Comparison of ENCODE assay signal across 14 cellular contexts in genomic region chr18:22711381-22711717, GRCh38.
A peak's percentile ranks its signal among the peaks of the same experiment; 100 is the strongest.
DNase-seq lines count a peak whose midpoint lies in the region; ATAC-seq and TF ChIP-seq lines count a peak whose summit lies in the region.
"Had no signal": no experiment of that assay in that cellular context is flagged by ENCODE, and none has a peak within 500 bp of the region (broad histone marks: within the 10 kb centered on the region; RNA-seq: fewer than 3 reads in every experiment).

No MANE protein-coding gene starts in this region.

- TF ChIP-seq RAD21 in SK-N-SH (IDR thresholded peaks at IDR 0.05; ENCODE audit: low read length) = no peak

- H3K9ac ChIP-seq in SK-N-SH = peak overlapping the region; percentile 37; the same call in 1 of the 2 replicates

- H3K36me3 Mint-ChIP-seq in Caco-2 (ENCODE audit: insufficient read depth, unreplicated experiment) (no peaks in the 10 kb centered on the region), osteocyte (ENCODE audit: unreplicated experiment) (no peaks in the 10 kb centered on the region)
- H3K36me3 Mint-ChIP-seq: naive thymus-derived CD4-positive, alpha-beta T cell had no signal

- no peaks in the 10 kb centered on the region for H4K20me1 ChIP-seq in SK-N-SH (ENCODE audit: insufficient read depth)

- TF ChIP-seq CTCF in Caco-2 (IDR thresholded peaks at IDR 0.05; ENCODE audit: insufficient read depth in 1 of 2, low read depth in 1 of 2, low read length in 1 of 2, severe bottlenecking in 1 of 2, unreplicated experiment in 1 of 2) (no peak), SK-N-SH (IDR thresholded peaks at IDR 0.05) (no peak), fibroblast of villous mesenchyme (IDR thresholded peaks at IDR 0.05; ENCODE audit: insufficient read depth, low read depth, low read length) (no peak), osteocyte (IDR thresholded peaks at IDR 0.05) (no peak), testis (IDR thresholded peaks at IDR 0.05) (no peak)

- peak overlapping the region; percentile 89 for H2AFZ ChIP-seq in SK-N-SH (ENCODE audit: low read depth)

- TF ChIP-seq POLR2A in testis (IDR thresholded peaks at IDR 0.05) = no peak

- WGBS in SK-N-SH (ENCODE audit: low lambda C conversion rate) = 32% methylated on average over 3 of the region's 3 CpGs
- WGBS in testis, 2 donors = 54 to 57% methylated on average over 3 of the region's 3 CpGs

- H3K79me2 ChIP-seq in SK-N-SH (ENCODE audit: insufficient read depth) = no peaks in the 10 kb centered on the region

- H3K27me3 Mint-ChIP-seq in Caco-2 (ENCODE audit: insufficient read depth, unreplicated experiment) = no peaks in the 10 kb centered on the region
- no peaks in the 10 kb centered on the region for H3K27me3 Mint-ChIP-seq in osteocyte (ENCODE audit: unreplicated experiment)

- no TSS peak for BruUV-seq in Caco-2 (replicated peaks; lab: Mats Ljungman, UMichigan)

- H3K36me3 ChIP-seq in Caco-2 (ENCODE audit: control insufficient read depth, insufficient read depth, low read length) (no peaks in the 10 kb centered on the region), SK-N-SH (replicated peaks in 1 of 2; ENCODE audit: control insufficient read depth in 1 of 2, insufficient read depth in 2 of 2, low read length in 1 of 2) (no peaks in the 10 kb centered on the region), testis (ENCODE audit: low read depth, missing control alignments) (no peaks in the 10 kb centered on the region)
- H3K36me3 ChIP-seq: BE2C had no signal

- H3K9me3 Mint-ChIP-seq in Caco-2 (ENCODE audit: unreplicated experiment) (no peaks in the 10 kb centered on the region), osteocyte (ENCODE audit: unreplicated experiment) (no peaks in the 10 kb centered on the region)

- H3K27ac ChIP-seq in SK-N-SH (ENCODE audit: low read depth in 2 of 2, low read length in 1 of 2) (peak overlapping the region in 1 of 2 experiments; percentile 36; a peak in 1 of 4 replicates), testis (no peak overlapping the region)

- H3F3A ChIP-seq in SK-N-SH (replicated peaks; ENCODE audit: insufficient read depth) = peaks cover 7% of the 10 kb centered on the region

- no peak for ATAC-seq in GM21825 (IDR thresholded peaks at IDR 0.05; ENCODE audit: unreplicated experiment)
- ATAC-seq: naive thymus-derived CD4-positive, alpha-beta T cell had no signal

- intact Hi-C loops in Caco-2 (cut with micrococcal nuclease; ENCODE audit: unreplicated experiment) (no loop called here), testis (cut with DNase I; ENCODE audit: low total_unique reads) (no loop called here)

- peak in 1 of 2 experiments; percentile 6 for DNase-seq in Caco-2
- no peak for DNase-seq in SK-N-SH
- DNase-seq in fibroblast of villous mesenchyme (ENCODE audit: low read depth) = no peak
- no peak for DNase-seq in osteocyte (ENCODE audit: extremely low spot score, unreplicated experiment)
- DNase-seq in stimulated activated CD4-positive, alpha-beta T cell treated with anti-CD3 and anti-CD28 coated beads, Interleukin-2, amount 100 ng/mL, for 24 hours = no peak
- no peak for DNase-seq in effector CD8-positive, alpha-beta T cell (lab: John Stamatoyannopoulos, UW)
- DNase-seq in testis = no peak
- DNase-seq: activated T-cell treated with anti-CD3 and anti-CD28 coated beads for 4 hours; BE2C; caudate nucleus; naive thymus-derived CD4-positive, alpha-beta T cell; NCI-H1694; stimulated activated CD4-positive, alpha-beta T cell treated with anti-CD3 and anti-CD28 coated beads, Interleukin-4, amount 100 ng/mL, for 24 hours had no signal

- H3K4me3 ChIP-seq in Caco-2 (ENCODE audit: low read depth, low read length) = peak overlapping the region; percentile 20
- peak overlapping the region; percentile 45 to 61; a peak in 3 of 4 replicates for H3K4me3 ChIP-seq in SK-N-SH (ENCODE audit: low read depth in 2 of 2, low read length in 1 of 2)
- H3K4me3 ChIP-seq in fibroblast of villous mesenchyme (ENCODE audit: low read depth, low read length) = peak overlapping the region; percentile 55
- peak overlapping the region in 1 of 2 donors; percentile 38 for H3K4me3 ChIP-seq in testis

- H3K27ac Mint-ChIP-seq in Caco-2 (ENCODE audit: unreplicated experiment) = peak overlapping the region; percentile 83
- peak overlapping the region; percentile 90 for H3K27ac Mint-ChIP-seq in osteocyte (ENCODE audit: unreplicated experiment)
- H3K27ac Mint-ChIP-seq: naive thymus-derived CD4-positive, alpha-beta T cell had no signal

- CTCF ChIA-PET in Caco-2 (lab: Charles Lee) (no interaction called here), SK-N-SH (lab: Yijun Ruan, JAX) (no interaction called here)

- H3K4me2 ChIP-seq in SK-N-SH = peak overlapping the region; percentile 73

- TF ChIP-seq EP300 in SK-N-SH (IDR thresholded peaks at IDR 0.05; ENCODE audit: borderline replicate concordance in 1 of 2, low read depth in 1 of 2, low read length in 1 of 2) = no peak

- no peaks in the 10 kb centered on the region for H3K27me3 ChIP-seq in Caco-2 (replicated peaks; ENCODE audit: control insufficient read depth, insufficient read depth, low read length)
- peaks cover under 1% of the 10 kb centered on the region; the same call in 1 of the 2 replicates for H3K27me3 ChIP-seq in SK-N-SH (ENCODE audit: insufficient read depth)
- H3K27me3 ChIP-seq in testis = no peaks in the 10 kb centered on the region
- H3K27me3 ChIP-seq: BE2C had no signal

- H3K4me1 ChIP-seq in Caco-2 = peaks cover 19% of the 10 kb centered on the region
- 0 out of 4 replicates have a peak, but pooled peaks cover 0 to 7% of the 10 kb centered on the region in 2 experiments for H3K4me1 ChIP-seq in SK-N-SH (ENCODE audit: control insufficient read depth in 1 of 2, insufficient read depth in 2 of 2, low read depth in 1 of 2, low read length in 1 of 2)
- H3K4me1 ChIP-seq in testis = no peaks in the 10 kb centered on the region
- H3K4me1 ChIP-seq: BE2C had no signal

- H3K4me3 Mint-ChIP-seq in Caco-2 (ENCODE audit: unreplicated experiment) (peak overlapping the region; percentile 76), osteocyte (ENCODE audit: unreplicated experiment) (peak overlapping the region; percentile 78)
- H3K4me3 Mint-ChIP-seq: naive thymus-derived CD4-positive, alpha-beta T cell had no signal

- H3K9me3 ChIP-seq in Caco-2 (no peaks in the 10 kb centered on the region), SK-N-SH (no peaks in the 10 kb centered on the region), testis (no peaks in the 10 kb centered on the region)
- H3K9me3 ChIP-seq: BE2C had no signal

- H3K4me1 Mint-ChIP-seq in Caco-2 (ENCODE audit: low read depth, unreplicated experiment) = no peaks in the 10 kb centered on the region
- H3K4me1 Mint-ChIP-seq in osteocyte (ENCODE audit: unreplicated experiment) = peaks cover 27% of the 10 kb centered on the region

- POLR2A ChIA-PET in Caco-2 (lab: Charles Lee) (no interaction called here), SK-N-SH (lab: Yijun Ruan, JAX) (no interaction called here)

- H3K9me2 ChIP-seq in SK-N-SH = no peaks in the 10 kb centered on the region

TF ChIP-seq in SK-N-SH, 30 proteins besides CTCF, POLR2A, EP300 and RAD21:
- TF ChIP-seq RCOR1 (IDR thresholded peaks at IDR 0.05; ENCODE audit: low read length) = no peak
- no peak for TF ChIP-seq EZH2phosphoT487 (IDR thresholded peaks at IDR 0.05; ENCODE audit: borderline replicate concordance, low read depth)
- TF ChIP-seq SIN3A (IDR thresholded peaks at IDR 0.05; ENCODE audit: borderline replicate concordance, low read depth, low read length) = no peak
- TF ChIP-seq FOXJ3 (CRISPR knock-in tag; IDR thresholded peaks at IDR 0.05) = no peak
- TF ChIP-seq RFX5 (IDR thresholded peaks at IDR 0.05; ENCODE audit: low read length) = no peak
TF ChIP-seq in SK-N-SH: peak in this region for 0.
